Comparison of ENCODE assay signal across 19 cellular contexts in genomic region chr1:15342568-15342967, GRCh38.
DNase-seq lines count a peak whose midpoint lies in the region; ATAC-seq, FAIRE-seq and TF ChIP-seq lines count a peak whose summit lies in the region.
"Had no signal": no experiment of that assay in that cellular context is flagged by ENCODE, and none has a peak within 500 bp of the region (broad histone marks: within the 10 kb centered on the region; RNA-seq: fewer than 3 reads in every experiment).

No MANE protein-coding gene starts in this region.

- peak overlapping the region; percentile 66 for H3K27ac Mint-ChIP-seq in T-helper 1 cell treated with Interleukin-12 subunit alpha and Interleukin-12 subunit beta and Interleukin-4 antibody, amounts not matched to agents 30 μg/mL and 1 μg/mL, for 36 hours
- H3K27ac Mint-ChIP-seq: endodermal cell, naive B cell, type B pancreatic cell had no signal

- H3K9me3 ChIP-seq in K562 (replicated peaks; ENCODE audit: control insufficient read depth, insufficient read depth, low read depth, low read length) (0 out of 2 replicates have a peak, but pooled peaks cover 3% of the 10 kb centered on the region), keratinocyte (ENCODE audit: control insufficient read depth, low read depth, low read length) (no peaks in the 10 kb centered on the region), transverse colon (no peaks in the 10 kb centered on the region), lower lobe of right lung (no peaks in the 10 kb centered on the region)

- H3K4me1 Mint-ChIP-seq in T-helper 1 cell treated with Interleukin-12 subunit alpha and Interleukin-12 subunit beta and Interleukin-4 antibody, amounts not matched to agents 30 μg/mL and 1 μg/mL, for 36 hours (ENCODE audit: low read depth), result peaks cover 62% of the 10 kb centered on the region

- H3K27me3 ChIP-seq in K562 (ENCODE audit: control insufficient read depth in 2 of 2, insufficient read depth in 2 of 2, low read length in 2 of 2) (peaks cover 0 to 11% of the 10 kb centered on the region in 2 experiments; a peak in 2 of 5 replicates), keratinocyte (ENCODE audit: control insufficient read depth, extremely low read depth, insufficient read depth, low read length) (no peaks in the 10 kb centered on the region), transverse colon (no peaks in the 10 kb centered on the region), lower lobe of right lung (ENCODE audit: low read depth) (no peaks in the 10 kb centered on the region)

- dilution Hi-C loops in keratinocyte (cut with MboI; ENCODE audit: extremely low pct_ligation_motif_present, low sequenced_read_pairs), result no loop called here

- peaks cover 20 to 27% of the 10 kb centered on the region in 2 experiments for H3K4me1 ChIP-seq in K562 (replicated peaks in 1 of 2; ENCODE audit: control insufficient read depth in 2 of 2, insufficient read depth in 2 of 2, low read length in 2 of 2)
- H3K4me1 ChIP-seq in keratinocyte (ENCODE audit: control insufficient read depth, extremely low read depth, insufficient read depth, low read length), result peaks cover 35% of the 10 kb centered on the region
- H3K4me1 ChIP-seq in transverse colon, result peaks cover 7 to 81% (median 27%) of the 10 kb centered on the region in 4 donors
- H3K4me1 ChIP-seq in lower lobe of right lung, result peaks cover 25% of the 10 kb centered on the region

- CTCF ChIA-PET in K562 (lab: Yijun Ruan, JAX; ENCODE audit: low intra/inter-chr PET ratio), result no interaction called here

- POLR2A ChIA-PET in K562 (lab: Yijun Ruan, JAX), result interaction anchor here (0.6 to 1.1 kb wide), 2 partner anchors 18 to 191 kb away, joined by 4 read pairs; no protein-coding TSS in a partner anchor

- TF ChIP-seq CTCF in K562 (IDR thresholded peaks at IDR 0.05 in 2 of 3, conservative IDR thresholded peaks at IDR 0.05 in 1 of 3; ENCODE audit: insufficient read depth in 2 of 3, low read depth in 1 of 3, low read length in 3 of 3) (no peak), keratinocyte (optimal IDR thresholded peaks at IDR 0.05 in 1 of 3, IDR thresholded peaks at IDR 0.05 in 1 of 3, conservative IDR thresholded peaks at IDR 0.05 in 1 of 3; ENCODE audit: extremely low read depth in 1 of 3, insufficient read depth in 2 of 3, low read length in 3 of 3) (no peak), transverse colon (IDR thresholded peaks at IDR 0.05) (no peak), lower lobe of right lung (IDR thresholded peaks at IDR 0.05) (no peak)

- H3K9ac ChIP-seq in K562 (ENCODE audit: insufficient read depth in 1 of 2, low read depth in 2 of 2, low read length in 2 of 2), result no peak overlapping the region
- H3K9ac ChIP-seq in keratinocyte (ENCODE audit: control insufficient read depth, extremely low read depth, insufficient read depth, low read length), result peak overlapping the region; percentile 11

- no peak for TF ChIP-seq POLR2A in K562 (conservative IDR thresholded peaks at IDR 0.05)
- TF ChIP-seq POLR2A in transverse colon (IDR thresholded peaks at IDR 0.05), result no peak

- peaks cover 14% of the 10 kb centered on the region for H3K27me3 Mint-ChIP-seq in T-helper 1 cell treated with Interleukin-12 subunit alpha and Interleukin-12 subunit beta and Interleukin-4 antibody, amounts not matched to agents 30 μg/mL and 1 μg/mL, for 36 hours (ENCODE audit: low read depth)

- no TSS peak for BruUV-seq in K562 (replicated peaks; lab: Mats Ljungman, UMichigan)

- FAIRE-seq in K562 (lab: Jason Lieb, UNC), result no peak
- no peak for FAIRE-seq in keratinocyte (lab: Jason Lieb, UNC)

- in situ Hi-C loops in K562 (cut with MboI), result no loop called here
- in situ Hi-C loops in transverse colon (cut with MboI; ENCODE audit: low pct_ligation_motif_present in 1 of 4, low pct_unique_long_range_greater_than_20kb in 1 of 4, low sequenced_read_pairs in 3 of 4), result no loop called here

- H3K4me3 Mint-ChIP-seq in T-helper 1 cell treated with Interleukin-12 subunit alpha and Interleukin-12 subunit beta and Interleukin-4 antibody, amounts not matched to agents 30 μg/mL and 1 μg/mL, for 36 hours, result no peak overlapping the region
- H3K4me3 Mint-ChIP-seq: endodermal cell, naive B cell, type B pancreatic cell had no signal

- intact Hi-C loops in K562 (cut with micrococcal nuclease) (no loop called here), transverse colon (cut with DNase I; ENCODE audit: low total_unique reads) (no loop called here), lower lobe of right lung (cut with DNase I) (no loop called here)

- H2AFZ ChIP-seq in K562 (ENCODE audit: low read depth, low read length), result no peak overlapping the region
- no peak overlapping the region for H2AFZ ChIP-seq in keratinocyte (ENCODE audit: control insufficient read depth, low read length)

- H3K36me3 ChIP-seq in K562 (ENCODE audit: control insufficient read depth, insufficient read depth, low read length) (no peaks in the 10 kb centered on the region), keratinocyte (ENCODE audit: control insufficient read depth in 2 of 2, extremely low read depth in 1 of 2, insufficient read depth in 2 of 2, low read length in 2 of 2) (no peaks in the 10 kb centered on the region), transverse colon (no peaks in the 10 kb centered on the region), lower lobe of right lung (no peaks in the 10 kb centered on the region)
- H3K36me3 ChIP-seq: WERI-Rb-1 had no signal

- no peak for TF ChIP-seq RAD21 in K562 (CRISPR knock-in tag; conservative IDR thresholded peaks at IDR 0.05 in 1 of 2, IDR thresholded peaks at IDR 0.05 in 1 of 2)

- H3K79me2 ChIP-seq in K562 (ENCODE audit: control insufficient read depth, insufficient read depth, low read length) (no peaks in the 10 kb centered on the region), keratinocyte (ENCODE audit: control insufficient read depth, insufficient read depth, low read length) (no peaks in the 10 kb centered on the region)

- H3K4me3 ChIP-seq in K562 (no peak overlapping the region), keratinocyte (ENCODE audit: control insufficient read depth in 2 of 3, extremely low read depth in 1 of 3, insufficient read depth in 2 of 3, low read depth in 1 of 3, low read length in 3 of 3) (no peak overlapping the region), transverse colon (no peak overlapping the region), lower lobe of right lung (no peak overlapping the region)

- WGBS in K562 (ENCODE audit: insufficient coverage, low coverage, missing lambda C conversion rate), result 21% methylated on average over 1 of the region's 1 CpG
- WGBS in transverse colon (ENCODE audit: low coverage in 1 of 2), 2 donors, result 94% methylated on average over 1 of the region's 1 CpG; no CpG with 5 or more reads in 1 of the 2 donors

- H3K27ac ChIP-seq in K562 (ENCODE audit: extremely low read depth, low read depth, low read length), result no peak overlapping the region
- peak overlapping the region; percentile 62 for H3K27ac ChIP-seq in keratinocyte (ENCODE audit: control insufficient read depth, insufficient read depth, low read length)
- H3K27ac ChIP-seq in transverse colon, result peak overlapping the region; percentile 69 to 87 (median 80)
- no peak overlapping the region for H3K27ac ChIP-seq in lower lobe of right lung
- H3K27ac ChIP-seq: WERI-Rb-1 had no signal

- DNase-seq in T-helper 1 cell (no peak), K562 (ENCODE audit: extremely low read depth in 1 of 4, low spot score in 3 of 4) (no peak), keratinocyte (ENCODE audit: low read depth, low spot score) (no peak), transverse colon (no peak), lower lobe of right lung (no peak), mesenteric fat pad (ENCODE audit: low spot score) (no peak), COR-L47 (lab: John Stamatoyannopoulos, UW) (no peak)
- DNase-seq: 8988T; activated CD8-positive, alpha-beta memory T cell treated with anti-CD3 and anti-CD28 coated beads for 24 hours; C1 segment of cervical spinal cord; endodermal cell; foreskin melanocyte; left ventricle myocardium superior; naive B cell; NCI-H1105 treated with DMSO at 0.1 percent for 48 hours; NCI-H82; WERI-Rb-1 had no signal

- ATAC-seq in K562 (no peak), lower lobe of right lung (no peak)
- ATAC-seq: left ventricle myocardium superior had no signal

- H3K9me3 Mint-ChIP-seq in T-helper 1 cell treated with Interleukin-12 subunit alpha and Interleukin-12 subunit beta and Interleukin-4 antibody, amounts not matched to agents 30 μg/mL and 1 μg/mL, for 36 hours, result no peaks in the 10 kb centered on the region
- H3K9me3 Mint-ChIP-seq: type B pancreatic cell had no signal

- H3K4me2 ChIP-seq in K562 (ENCODE audit: insufficient read depth, low read length), result no peak overlapping the region
- peak overlapping the region; percentile 59 for H3K4me2 ChIP-seq in keratinocyte (ENCODE audit: control insufficient read depth, extremely low read depth, insufficient read depth, low read depth, low read length)

- H4K20me1 ChIP-seq in K562 (replicated peaks; ENCODE audit: control insufficient read depth, insufficient read depth, low read length) (no peaks in the 10 kb centered on the region), keratinocyte (ENCODE audit: control insufficient read depth, extremely low read depth, insufficient read depth, low read length) (no peaks in the 10 kb centered on the region)

- H3K36me3 Mint-ChIP-seq in T-helper 1 cell treated with Interleukin-12 subunit alpha and Interleukin-12 subunit beta and Interleukin-4 antibody, amounts not matched to agents 30 μg/mL and 1 μg/mL, for 36 hours (ENCODE audit: low read depth), result peaks cover 10% of the 10 kb centered on the region

- TF ChIP-seq EP300 in K562 (IDR thresholded peaks at IDR 0.05; ENCODE audit: low read length) (no peak), transverse colon (IDR thresholded peaks at IDR 0.05; ENCODE audit: low read depth) (no peak)

- no peaks in the 10 kb centered on the region for H3K9me1 ChIP-seq in K562 (ENCODE audit: control insufficient read depth, insufficient read depth, low read length)
- no peaks in the 10 kb centered on the region for H3K9me1 ChIP-seq in keratinocyte (ENCODE audit: control insufficient read depth, extremely low read depth, insufficient read depth, low read length)

TF ChIP-seq in K562, 482 proteins besides CTCF, POLR2A, EP300 and RAD21 (continues in another document):
- TF ChIP-seq, protein P1, sequence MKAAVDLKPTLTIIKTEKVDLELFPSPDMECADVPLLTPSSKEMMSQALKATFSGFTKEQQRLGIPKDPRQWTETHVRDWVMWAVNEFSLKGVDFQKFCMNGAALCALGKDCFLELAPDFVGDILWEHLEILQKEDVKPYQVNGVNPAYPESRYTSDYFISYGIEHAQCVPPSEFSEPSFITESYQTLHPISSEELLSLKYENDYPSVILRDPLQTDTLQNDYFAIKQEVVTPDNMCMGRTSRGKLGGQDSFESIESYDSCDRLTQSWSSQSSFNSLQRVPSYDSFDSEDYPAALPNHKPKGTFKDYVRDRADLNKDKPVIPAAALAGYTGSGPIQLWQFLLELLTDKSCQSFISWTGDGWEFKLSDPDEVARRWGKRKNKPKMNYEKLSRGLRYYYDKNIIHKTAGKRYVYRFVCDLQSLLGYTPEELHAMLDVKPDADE (conservative IDR thresholded peaks at IDR 0.05; ENCODE audit: control insufficient read depth, low read depth, low read length), result no peak
- TF ChIP-seq RFX5 (IDR thresholded peaks at IDR 0.05; ENCODE audit: low read depth, low read length), result no peak

Comparison
In these comparisons a context has a peak if more than half of its experiments do, and no peak if none do; other contexts are left out.
1. H3K27ac ChIP-seq: peak in keratinocyte (single experiment) and transverse colon (4 of 4); none in K562 (single experiment) and lower lobe of right lung (single experiment).